ENCODE assay signal across 8 cellular contexts in the genomic region with DNA sequence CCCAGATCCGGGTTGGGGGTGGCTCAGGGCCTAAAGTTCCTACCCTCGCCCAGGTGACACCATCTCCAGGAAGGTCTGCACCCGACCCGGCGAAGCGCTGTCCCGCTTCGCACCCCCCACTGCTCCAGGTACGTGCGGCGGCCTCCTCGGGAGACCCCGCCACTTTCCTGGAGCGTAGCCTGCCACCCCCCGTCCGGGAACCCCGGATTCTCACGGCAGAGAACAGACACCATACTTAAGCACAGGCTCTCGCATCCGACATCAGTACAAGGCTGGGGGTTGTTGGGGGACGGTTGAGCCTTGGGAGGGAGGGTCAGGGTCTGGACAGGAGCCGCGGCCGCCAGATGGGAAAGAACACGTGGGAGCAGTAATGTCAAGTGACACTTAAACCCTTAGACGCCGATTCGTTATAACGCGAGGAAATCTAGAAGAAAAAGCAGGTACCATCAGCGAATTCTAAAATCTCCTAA. TPM values are rescaled to one million over a fixed set of nuclear protein-coding genes. Genes with fewer than 3 reads are reported as not detected.
DNase-seq lines count a peak whose midpoint lies in the region; ATAC-seq and TF ChIP-seq lines count a peak whose summit lies in the region.

No MANE protein-coding gene starts in this region.

- in situ Hi-C loops in GM18951 (cut with MboI; ENCODE audit: low sequenced_read_pairs, unreplicated experiment) = no loop called here

- TF ChIP-seq CTCF in AG10803 (conservative IDR thresholded peaks at IDR 0.05; ENCODE audit: low read length) = no peak

- ATAC-seq in HG03520 (IDR thresholded peaks at IDR 0.05; ENCODE audit: unreplicated experiment) = peak; percentile 31

- TF ChIP-seq POLR2A in GM18951 (IDR thresholded peaks at IDR 0.05; ENCODE audit: extremely low read depth, insufficient read depth, insufficient read length) = peak; percentile 56

- DNase-seq in AG10803 (ENCODE audit: low read depth) (peak; percentile 71), NOMO-1 treated with dmso at 0.1 percent for 144 hours (lab: John Stamatoyannopoulos, UW; ENCODE audit: unreplicated experiment) (peak; percentile 69), epithelial cell of prostate (ENCODE audit: low read depth, low spot score) (no peak), myocyte (ENCODE audit: low read depth) (peak; percentile 80)
- DNase-seq in activated CD8-positive, alpha-beta memory T cell treated with anti-CD3 and anti-CD28 coated beads, Interleukin-2, amount 50 U/mL, for 48 hours = peak; percentile 81
- DNase-seq in stimulated activated CD8-positive, alpha-beta memory T cell treated with anti-CD3 and anti-CD28 coated beads, Interleukin-7, amount 100 ng/mL, for 48 hours (ENCODE audit: extremely low read depth in 1 of 2, low read depth in 1 of 2) = peak; percentile 22 to 40

- H3K27ac ChIP-seq in epithelial cell of prostate = peak overlapping the region; percentile 90

- peak overlapping the region; percentile 91 for H3K4me3 ChIP-seq in AG10803 (ENCODE audit: low read length)

RNA-seq across cellular contexts. Expression of gene TIMM9, which starts 0.5 kb away (rescaled TPM):
- total RNA-seq in myocyte = 111 and 132 TPM in 2 replicates
- 46.2 TPM for polyA plus RNA-seq in myocyte (2012)

RNA-seq across cellular contexts. Expression of gene KIAA0586, which starts 0.7 kb away (rescaled TPM):
- total RNA-seq in myocyte = 18.9 and 32.9 TPM in 2 replicates
- 5.3 TPM for polyA plus RNA-seq in myocyte (2012)

RNA-seq across cellular contexts. Expression of gene TOMM20L, which starts 31.1 kb away (rescaled TPM):
- not detected in 2 replicates for total RNA-seq in myocyte
- polyA plus RNA-seq in myocyte (2012) = not detected
